Comparison of ENCODE assay signal across 25 cellular contexts in genomic region chr9:99031319-99031718, GRCh38.
"Had no signal": no experiment of that assay in that cellular context is flagged by ENCODE, and none has a peak within 500 bp of the region (broad histone marks: within the 10 kb centered on the region; RNA-seq: fewer than 3 reads in every experiment).

No MANE protein-coding gene starts in this region.

- H3K27ac ChIP-seq: adrenal gland, epithelial cell of prostate, left ventricle myocardium inferior, neutrophil, pancreas, psoas muscle, testis had no signal

- H3K27ac Mint-ChIP-seq: activated CD4-positive, alpha-beta memory T cell treated with anti-CD3 and anti-CD28 coated beads, Interleukin-2, amount 10 ng/mL, durations not matched to agents 7 days and 5 days; activated CD4-positive, alpha-beta T cell treated with anti-CD3 and anti-CD28 coated beads, Interleukin-2, amount 10 ng/mL, durations not matched to agents 24 days and 14 days; activated naive CD8-positive, alpha-beta T cell; activated T-helper 17 cell treated with anti-CD3 and anti-CD28 coated beads, Interleukin-2, amount 50 U/mL, for 72 hours; nephron; stimulated activated memory B cell treated with anti-CD40 and anti-IgM and Interleukin-4, amounts not matched to agents 10 μg/mL and 1 μg/mL and 100 μg/mL, for 72 hours; T-helper 1 cell treated with Interleukin-12 subunit alpha and Interleukin-12 subunit beta and Interleukin-4 antibody, amounts not matched to agents 30 μg/mL and 1 μg/mL, for 36 hours; type B pancreatic cell had no signal

- H3K27me3 ChIP-seq: adrenal gland, ascending aorta, breast epithelium, pancreas, testis had no signal

- H3K27me3 Mint-ChIP-seq: activated naive CD8-positive, alpha-beta T cell; activated T-helper 17 cell treated with anti-CD3 and anti-CD28 coated beads, Interleukin-2, amount 50 U/mL, for 72 hours; stimulated activated memory B cell treated with anti-CD40 and anti-IgM and Interleukin-4, amounts not matched to agents 10 μg/mL and 1 μg/mL and 100 μg/mL, for 72 hours had no signal

- H3K4me1 ChIP-seq: adrenal gland, breast epithelium, left ventricle myocardium inferior, pancreas, psoas muscle, testis had no signal

- H3K9me3 ChIP-seq: adrenal gland, ascending aorta, breast epithelium, left ventricle myocardium inferior, neutrophil, pancreas, psoas muscle, testis had no signal

- H3K4me3 ChIP-seq: adrenal gland, ascending aorta, breast epithelium, coronary artery, left ventricle myocardium inferior, pancreas, psoas muscle, testis had no signal

- H3K4me3 Mint-ChIP-seq: activated CD4-positive, alpha-beta memory T cell treated with anti-CD3 and anti-CD28 coated beads, Interleukin-2, amount 10 ng/mL, durations not matched to agents 7 days and 5 days; activated CD4-positive, alpha-beta T cell treated with anti-CD3 and anti-CD28 coated beads, Interleukin-2, amount 10 ng/mL, durations not matched to agents 24 days and 14 days; activated naive CD8-positive, alpha-beta T cell; activated T-helper 17 cell treated with anti-CD3 and anti-CD28 coated beads, Interleukin-2, amount 50 U/mL, for 72 hours; nephron; stimulated activated memory B cell treated with anti-CD40 and anti-IgM and Interleukin-4, amounts not matched to agents 10 μg/mL and 1 μg/mL and 100 μg/mL, for 72 hours; T-helper 1 cell treated with Interleukin-12 subunit alpha and Interleukin-12 subunit beta and Interleukin-4 antibody, amounts not matched to agents 30 μg/mL and 1 μg/mL, for 36 hours; type B pancreatic cell had no signal

- H3K36me3 ChIP-seq: ascending aorta, breast epithelium, neutrophil, pancreas had no signal

- H3K36me3 Mint-ChIP-seq: activated naive CD8-positive, alpha-beta T cell; stimulated activated memory B cell treated with anti-CD40 and anti-IgM and Interleukin-4, amounts not matched to agents 10 μg/mL and 1 μg/mL and 100 μg/mL, for 72 hours; type B pancreatic cell had no signal

- H3K9me3 Mint-ChIP-seq: activated CD4-positive, alpha-beta memory T cell treated with anti-CD3 and anti-CD28 coated beads, Interleukin-2, amount 10 ng/mL, durations not matched to agents 7 days and 5 days; activated CD4-positive, alpha-beta T cell treated with anti-CD3 and anti-CD28 coated beads, Interleukin-2, amount 10 ng/mL, durations not matched to agents 24 days and 14 days; activated T-helper 17 cell treated with anti-CD3 and anti-CD28 coated beads, Interleukin-2, amount 50 U/mL, for 72 hours; nephron; stimulated activated memory B cell treated with anti-CD40 and anti-IgM and Interleukin-4, amounts not matched to agents 10 μg/mL and 1 μg/mL and 100 μg/mL, for 72 hours; T-helper 1 cell treated with Interleukin-12 subunit alpha and Interleukin-12 subunit beta and Interleukin-4 antibody, amounts not matched to agents 30 μg/mL and 1 μg/mL, for 36 hours had no signal

- ATAC-seq: activated CD4-positive, CD25-positive, alpha-beta regulatory T cell treated with anti-CD3 and anti-CD28 coated beads, Interleukin-2, amount 50 U/mL, for 24 hours; activated T-helper 17 cell treated with anti-CD3 and anti-CD28 coated beads, Interleukin-2, amount 50 U/mL, for 72 hours; pancreas; psoas muscle; right cardiac atrium; stimulated activated memory B cell treated with anti-CD40 and anti-IgM and Interleukin-4, amounts not matched to agents 10 μg/mL and 1 μg/mL and 100 μg/mL, for 72 hours had no signal

- DNase-seq: activated CD4-positive, alpha-beta memory T cell treated with anti-CD3 and anti-CD28 coated beads, Interleukin-2, amount 10 ng/mL, durations not matched to agents 7 days and 5 days; activated CD4-positive, alpha-beta T cell treated with anti-CD3 and anti-CD28 coated beads, Interleukin-2, amount 10 ng/mL, durations not matched to agents 24 days and 14 days; foreskin melanocyte; glutamatergic neuron; hippocampal formation; left ventricle myocardium inferior; mammary epithelial cell; pancreas; psoas muscle; right cardiac atrium; stimulated activated CD4-positive, alpha-beta T cell treated with anti-CD3 and anti-CD28 coated beads, Interleukin-2, amount 100 ng/mL, for 24 hours; testis had no signal
